20 cellular contexts compared by ENCODE assay signal in the genomic region with DNA sequence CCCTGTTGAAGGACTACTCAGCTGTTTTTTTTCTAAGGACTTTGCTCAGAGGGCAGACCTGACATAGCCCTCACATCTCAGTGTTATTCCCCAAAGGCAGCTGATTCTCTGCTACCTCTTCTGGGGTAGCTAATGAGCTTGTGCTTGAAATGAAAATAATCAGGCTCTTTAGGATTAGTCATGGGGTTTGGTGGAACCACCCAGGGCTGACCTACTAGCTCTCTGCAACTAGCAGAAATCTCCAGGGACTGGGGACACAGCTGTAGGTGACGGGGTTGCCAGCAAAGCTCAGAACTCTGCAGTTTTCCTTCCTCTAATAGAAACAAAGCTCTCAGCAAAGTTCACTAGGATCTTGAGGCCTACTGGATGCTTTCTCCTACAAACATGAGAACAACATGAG.
"Had no signal": no experiment of that assay in that cellular context is flagged by ENCODE, and none has a peak within 500 bp of the region (broad histone marks: within the 10 kb centered on the region; RNA-seq: fewer than 3 reads in every experiment).

No MANE protein-coding gene starts in this region.

- ATAC-seq: gastrocnemius medialis; heart left ventricle; left lobe of liver; naive thymus-derived CD8-positive, alpha-beta T cell; right lobe of liver had no signal

- H3K4me3 Mint-ChIP-seq: naive thymus-derived CD8-positive, alpha-beta T cell; nephron progenitor cell had no signal

- H3K9me3 ChIP-seq: gastrocnemius medialis, heart left ventricle, right lobe of liver, stomach, thyroid gland had no signal

- H3K27ac Mint-ChIP-seq: naive thymus-derived CD8-positive, alpha-beta T cell; nephron progenitor cell had no signal

- H3K4me1 Mint-ChIP-seq: naive thymus-derived CD8-positive, alpha-beta T cell had no signal

- H3K4me3 ChIP-seq: dorsolateral prefrontal cortex, gastrocnemius medialis, heart left ventricle, hepatocyte, right lobe of liver, stomach, thyroid gland had no signal

- H3K4me1 ChIP-seq: gastrocnemius medialis, heart left ventricle, right lobe of liver, stomach, thyroid gland had no signal

- H3K4me2 ChIP-seq: hepatocyte had no signal

- H2AFZ ChIP-seq: hepatocyte had no signal

- H3K79me2 ChIP-seq: hepatocyte had no signal

- H3K36me3 Mint-ChIP-seq: naive thymus-derived CD8-positive, alpha-beta T cell had no signal

- H3K27me3 ChIP-seq: dorsolateral prefrontal cortex, gastrocnemius medialis, heart left ventricle, hepatocyte, right lobe of liver, stomach, thyroid gland had no signal

- H3K27ac ChIP-seq: dorsolateral prefrontal cortex, gastrocnemius medialis, heart left ventricle, hepatocyte, right lobe of liver, stomach, thyroid gland had no signal

- DNase-seq: dorsolateral prefrontal cortex; effector CD4-positive, alpha-beta T cell; gastrocnemius medialis; heart left ventricle; kidney; mesendoderm; midbrain; naive thymus-derived CD8-positive, alpha-beta T cell; nephron progenitor cell; nucleus accumbens; right lobe of liver; small intestine; stimulated activated CD4-positive, alpha-beta T cell treated with anti-CD3 and anti-CD28 coated beads, Interleukin-15, amount 100 ng/mL, for 24 hours; stimulated activated CD4-positive, alpha-beta T cell treated with anti-CD3 and anti-CD28 coated beads, Interleukin-2, amount 100 ng/mL, for 48 hours; stimulated activated naive CD4-positive, alpha-beta T cell treated with Interleukin-2 at 50 U/mL for 16 hours; stomach; thyroid gland; trophoblast cell had no signal

- H3K36me3 ChIP-seq: gastrocnemius medialis, heart left ventricle, right lobe of liver, stomach, thyroid gland had no signal
